ENCODE assay signal across 1 cellular context in the genomic region with DNA sequence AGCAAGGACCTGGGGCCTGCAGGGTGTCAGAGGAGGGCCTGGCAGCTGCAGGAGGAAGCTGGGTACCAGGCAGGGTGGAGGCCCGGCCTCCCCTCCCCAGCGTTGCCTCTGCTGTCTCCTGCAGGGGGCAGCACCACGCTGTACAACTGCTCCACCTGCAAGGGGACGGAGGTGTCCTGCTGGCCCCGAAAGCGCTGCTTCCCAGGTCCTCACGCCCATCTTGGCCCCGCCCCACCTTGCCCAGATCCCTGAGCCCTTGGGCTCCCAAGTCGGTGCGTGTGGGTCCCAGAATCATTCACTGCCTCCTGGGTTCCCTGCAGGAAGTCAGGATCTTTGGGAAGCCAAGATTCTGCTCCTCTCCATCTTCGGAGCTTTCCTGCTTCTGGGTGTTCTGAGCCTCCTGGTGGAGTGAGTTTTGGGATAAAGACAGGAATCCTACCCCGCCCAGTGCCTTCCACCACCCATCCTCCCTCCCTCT.
TF ChIP-seq lines count a peak whose summit lies in the region.

No MANE protein-coding gene starts in this region.

TF ChIP-seq in SK-N-SH, 30 proteins besides CTCF, POLR2A, EP300 and RAD21:
- TF ChIP-seq SIN3A (IDR thresholded peaks at IDR 0.05; ENCODE audit: borderline replicate concordance, low read depth, low read length): 0 out of 2 replicates have a peak, but pooled peaks have one; percentile 46
- no peak for TF ChIP-seq ELF1 (IDR thresholded peaks at IDR 0.05)
- TF ChIP-seq JUND (IDR thresholded peaks at IDR 0.05): no peak
- peak; percentile 76 for TF ChIP-seq SMC3 (IDR thresholded peaks at IDR 0.05; ENCODE audit: low read depth, low read length)
- TF ChIP-seq MXI1 (IDR thresholded peaks at IDR 0.05; ENCODE audit: low read depth, low read length): no peak
